In genomic region chr22:17816649-17817048, GRCh38 we compare ENCODE assay signal across 27 cellular contexts.
"Had no signal": no experiment of that assay in that cellular context is flagged by ENCODE, and none has a peak within 500 bp of the region (broad histone marks: within the 10 kb centered on the region; RNA-seq: fewer than 3 reads in every experiment).

No MANE protein-coding gene starts in this region.

- H3K36me3 ChIP-seq: uterus had no signal

- H3K27ac ChIP-seq: stomach, suprapubic skin, testis, thoracic aorta, thyroid gland, tibial artery, tibial nerve, transverse colon, upper lobe of left lung, upper lobe of right lung, uterus, vagina had no signal

- H3K27me3 Mint-ChIP-seq: stimulated activated memory B cell treated with anti-CD40 and anti-IgM and Interleukin-4, amounts not matched to agents 10 μg/mL and 1 μg/mL and 100 μg/mL, for 72 hours; stimulated activated naive CD8-positive, alpha-beta T cell treated with anti-CD3 and anti-CD28 coated beads, Interleukin-15, amount 100 ng/mL, for 72 hours; stimulated activated naive CD8-positive, alpha-beta T cell treated with anti-CD3 and anti-CD28 coated beads, Interleukin-15, Interleukin-2, amounts not matched to agents 100 ng/mL and 50 ng/mL, for 24 hours; type B pancreatic cell had no signal

- H3K4me3 Mint-ChIP-seq: stimulated activated effector memory CD8-positive, alpha-beta T cell treated with anti-CD3 and anti-CD28 coated beads, Interleukin-12 subunit alpha, Interleukin-12 subunit beta, amount 100 ng/mL, for 72 hours; stimulated activated memory B cell treated with anti-CD40 and anti-IgM and Interleukin-4, amounts not matched to agents 10 μg/mL and 1 μg/mL and 100 μg/mL, for 72 hours; stimulated activated naive CD8-positive, alpha-beta T cell treated with anti-CD3 and anti-CD28 coated beads, Interleukin-15, amount 100 ng/mL, for 72 hours; stimulated activated naive CD8-positive, alpha-beta T cell treated with anti-CD3 and anti-CD28 coated beads, Interleukin-15, Interleukin-2, amounts not matched to agents 100 ng/mL and 50 ng/mL, for 24 hours; type B pancreatic cell had no signal

- H3K4me1 ChIP-seq: stomach, suprapubic skin, testis, thyroid gland, tibial artery, tibial nerve, upper lobe of left lung, upper lobe of right lung, uterus, vagina had no signal

- H3K9me3 ChIP-seq: stomach, suprapubic skin, testis, thoracic aorta, thyroid gland, tibial artery, tibial nerve, transverse colon, upper lobe of left lung, upper lobe of right lung, uterus, vagina had no signal

- DNase-seq: stimulated activated CD4-positive, alpha-beta T cell treated with anti-CD3 and anti-CD28 coated beads, Interleukin-2, amount 100 ng/mL, for 24 hours; stimulated activated CD4-positive, alpha-beta T cell treated with anti-CD3 and anti-CD28 coated beads, Interleukin-2, amount 100 ng/mL, for 48 hours; stimulated activated CD4-positive, alpha-beta T cell treated with anti-CD3 and anti-CD28 coated beads, Interleukin-4, amount 100 ng/mL, for 1 hour; stimulated activated CD4-positive, alpha-beta T cell treated with anti-CD3 and anti-CD28 coated beads, Interleukin-4, amount 100 ng/mL, for 4 hours; stimulated activated CD8-positive, alpha-beta memory T cell treated with anti-CD3 and anti-CD28 coated beads, Interleukin-4, amount 100 ng/mL, for 48 hours; stimulated activated naive CD4-positive, alpha-beta T cell; stimulated activated naive CD4-positive, alpha-beta T cell treated with Interleukin-2 at 50 U/mL for 16 hours; stimulated activated naive CD8-positive, alpha-beta T cell treated with anti-CD3 and anti-CD28 coated beads, Interleukin-15, amount 100 ng/mL, for 72 hours; stimulated activated naive CD8-positive, alpha-beta T cell treated with anti-CD3 and anti-CD28 coated beads, Interleukin-15, Interleukin-2, amounts not matched to agents 100 U/mL and 50 U/mL, for 24 hours; stomach; substantia nigra; testis; thyroid gland; tibial artery; transverse colon; trophoblast cell; upper lobe of left lung; upper lobe of right lung; uterus had no signal

- H3K4me3 ChIP-seq: stomach, suprapubic skin, testis, thoracic aorta, thyroid gland, tibial artery, tibial nerve, transverse colon, upper lobe of left lung, upper lobe of right lung, uterus, vagina had no signal

- H3K27me3 ChIP-seq: stomach, suprapubic skin, testis, thyroid gland, tibial artery, tibial nerve, transverse colon, upper lobe of left lung, upper lobe of right lung, uterus, vagina had no signal

- ATAC-seq: stimulated activated effector memory CD8-positive, alpha-beta T cell treated with anti-CD3 and anti-CD28 coated beads, Interleukin-12 subunit alpha, Interleukin-12 subunit beta, amount 100 ng/mL, for 72 hours; stimulated activated memory B cell treated with anti-CD40 and anti-IgM and Interleukin-4, amounts not matched to agents 10 μg/mL and 1 μg/mL and 100 μg/mL, for 72 hours; stimulated activated naive CD8-positive, alpha-beta T cell treated with anti-CD3 and anti-CD28 coated beads, Interleukin-15, amount 100 ng/mL, for 72 hours; stimulated activated naive CD8-positive, alpha-beta T cell treated with anti-CD3 and anti-CD28 coated beads, Interleukin-15, Interleukin-2, amounts not matched to agents 100 U/mL and 50 U/mL, for 24 hours; upper lobe of right lung had no signal

- H3K4me1 Mint-ChIP-seq: stimulated activated effector memory CD8-positive, alpha-beta T cell treated with anti-CD3 and anti-CD28 coated beads, Interleukin-12 subunit alpha, Interleukin-12 subunit beta, amount 100 ng/mL, for 72 hours had no signal

- H3K27ac Mint-ChIP-seq: stimulated activated effector memory CD8-positive, alpha-beta T cell treated with anti-CD3 and anti-CD28 coated beads, Interleukin-12 subunit alpha, Interleukin-12 subunit beta, amount 100 ng/mL, for 72 hours; stimulated activated memory B cell treated with anti-CD40 and anti-IgM and Interleukin-4, amounts not matched to agents 10 μg/mL and 1 μg/mL and 100 μg/mL, for 72 hours; stimulated activated naive CD8-positive, alpha-beta T cell treated with anti-CD3 and anti-CD28 coated beads, Interleukin-15, Interleukin-2, amounts not matched to agents 100 ng/mL and 50 ng/mL, for 24 hours; type B pancreatic cell had no signal

- H3K9me3 Mint-ChIP-seq: stimulated activated effector memory CD8-positive, alpha-beta T cell treated with anti-CD3 and anti-CD28 coated beads, Interleukin-12 subunit alpha, Interleukin-12 subunit beta, amount 100 ng/mL, for 72 hours; stimulated activated memory B cell treated with anti-CD40 and anti-IgM and Interleukin-4, amounts not matched to agents 10 μg/mL and 1 μg/mL and 100 μg/mL, for 72 hours; stimulated activated naive CD8-positive, alpha-beta T cell treated with anti-CD3 and anti-CD28 coated beads, Interleukin-15, amount 100 ng/mL, for 72 hours; stimulated activated naive CD8-positive, alpha-beta T cell treated with anti-CD3 and anti-CD28 coated beads, Interleukin-15, Interleukin-2, amounts not matched to agents 100 ng/mL and 50 ng/mL, for 24 hours; type B pancreatic cell had no signal
